ENCODE assay signal across 14 cellular contexts in genomic region chr4:184968784-184969201, GRCh38. TPM values are rescaled to one million over a fixed set of nuclear protein-coding genes. Genes with fewer than 3 reads are reported as not detected.
A peak's percentile ranks its signal among the peaks of the same experiment; 100 is the strongest.
DNase-seq lines count a peak whose midpoint lies in the region; ATAC-seq and TF ChIP-seq lines count a peak whose summit lies in the region.
"Had no signal": no experiment of that assay in that cellular context is flagged by ENCODE, and none has a peak within 500 bp of the region (broad histone marks: within the 10 kb centered on the region; RNA-seq: fewer than 3 reads in every experiment).

No MANE protein-coding gene starts in this region.

- H3K4me1 ChIP-seq in hepatocyte (ENCODE audit: insufficient read depth) = no peaks in the 10 kb centered on the region

- no peak overlapping the region for H3K4me3 Mint-ChIP-seq in activated CD8-positive, alpha-beta memory T cell treated with anti-CD3 and anti-CD28 coated beads, Interleukin-2, amount 10 ng/mL, durations not matched to agents 7 days and 5 days

- no peaks in the 10 kb centered on the region for H3K9me3 ChIP-seq in hepatocyte (ENCODE audit: low read depth)

- peak; percentile 9 for ATAC-seq in activated CD8-positive, alpha-beta memory T cell treated with anti-CD3 and anti-CD28 coated beads, Interleukin-2, amount 10 ng/mL, durations not matched to agents 7 days and 5 days
- no peak for ATAC-seq in HG02678 (IDR thresholded peaks at IDR 0.05; ENCODE audit: unreplicated experiment)
- ATAC-seq in HG03354 (IDR thresholded peaks at IDR 0.05; ENCODE audit: poor library complexity, severe bottlenecking, unreplicated experiment) = no peak

- peaks cover 8% of the 10 kb centered on the region for H3K9me3 Mint-ChIP-seq in activated CD8-positive, alpha-beta memory T cell treated with anti-CD3 and anti-CD28 coated beads, Interleukin-2, amount 10 ng/mL, durations not matched to agents 7 days and 5 days (ENCODE audit: low read depth)

- H3K27me3 ChIP-seq in hepatocyte = no peaks in the 10 kb centered on the region

- DNase-seq in HPDE6-E6E7 (ENCODE audit: extremely low spot score) (peak; percentile 63), hepatocyte (ENCODE audit: low spot score) (peak; percentile 35), renal cortical epithelial cell (ENCODE audit: low read depth) (peak; percentile 45), GM10266 (ENCODE audit: extremely low spot score) (no peak)
- peak; percentile 41 for DNase-seq in activated CD8-positive, alpha-beta memory T cell treated with anti-CD3 and anti-CD28 coated beads, Interleukin-2, amount 10 ng/mL, durations not matched to agents 7 days and 5 days
- DNase-seq in activated T-cell treated with anti-CD3 and anti-CD28 coated beads, Interleukin-2, amount 50 U/mL, for 1 hour = no peak
- DNase-seq: amygdala; NCI-H524; posterior cingulate gyrus; SHP77; stimulated activated CD4-positive, alpha-beta T cell treated with anti-CD3 and anti-CD28 coated beads, Interleukin-4, amount 100 ng/mL, for 24 hours had no signal

- peaks cover 5% of the 10 kb centered on the region for H3K4me1 Mint-ChIP-seq in activated CD8-positive, alpha-beta memory T cell treated with anti-CD3 and anti-CD28 coated beads, Interleukin-2, amount 10 ng/mL, durations not matched to agents 7 days and 5 days

- no peak overlapping the region for H2AFZ ChIP-seq in hepatocyte

- TF ChIP-seq CTCF in hepatocyte (IDR thresholded peaks at IDR 0.05; ENCODE audit: poor library complexity) (no peak), GM10266 (IDR thresholded peaks at IDR 0.05; ENCODE audit: control insufficient read depth, insufficient read depth, low read depth, missing control alignments) (no peak)

- no peaks in the 10 kb centered on the region for H4K20me1 ChIP-seq in hepatocyte (ENCODE audit: insufficient read depth, poor library complexity, severe bottlenecking)

- H3K4me3 ChIP-seq in hepatocyte = no peak overlapping the region

- CTCF ChIA-PET in activated CD8-positive, alpha-beta memory T cell treated with anti-CD3 and anti-CD28 coated beads, Interleukin-2, amount 10 ng/mL, durations not matched to agents 7 days and 5 days (lab: Charles Lee) = no interaction called here

- peaks cover 10% of the 10 kb centered on the region for H3K36me3 Mint-ChIP-seq in activated CD8-positive, alpha-beta memory T cell treated with anti-CD3 and anti-CD28 coated beads, Interleukin-2, amount 10 ng/mL, durations not matched to agents 7 days and 5 days

- H3K36me3 ChIP-seq in hepatocyte (replicated peaks; ENCODE audit: insufficient read depth, low read depth) = no peaks in the 10 kb centered on the region

- H3K79me2 ChIP-seq in hepatocyte = no peaks in the 10 kb centered on the region

- H3K27ac ChIP-seq in hepatocyte = no peak overlapping the region

- no peak overlapping the region for H3K27ac Mint-ChIP-seq in activated CD8-positive, alpha-beta memory T cell treated with anti-CD3 and anti-CD28 coated beads, Interleukin-2, amount 10 ng/mL, durations not matched to agents 7 days and 5 days

- H3K27me3 Mint-ChIP-seq in activated CD8-positive, alpha-beta memory T cell treated with anti-CD3 and anti-CD28 coated beads, Interleukin-2, amount 10 ng/mL, durations not matched to agents 7 days and 5 days = peaks cover 8% of the 10 kb centered on the region

- WGBS in hepatocyte (ENCODE audit: low lambda C conversion rate, missing lambda C conversion rate) = 75% methylated on average over 5 of the region's 5 CpGs

- no peaks in the 10 kb centered on the region for H3K9me2 ChIP-seq in hepatocyte (replicated peaks; ENCODE audit: insufficient read depth)

- H3K4me2 ChIP-seq in hepatocyte = no peak overlapping the region

RNA-seq across cellular contexts. Expression of gene HELT, which starts 49.5 kb away (rescaled TPM):
- not detected for total RNA-seq in activated CD8-positive, alpha-beta memory T cell treated with anti-CD3 and anti-CD28 coated beads, Interleukin-2, amount 10 ng/mL, durations not matched to agents 7 days and 5 days
- not detected in 2 replicates for total RNA-seq in hepatocyte
- polyA plus RNA-seq in hepatocyte = not detected in 2 replicates
- total RNA-seq in renal cortical epithelial cell = not detected in 2 replicates
- total RNA-seq: lung microvascular endothelial cell had no signal

Comparison
In these comparisons a context has a peak if more than half of its experiments do, and no peak if none do; other contexts are left out.
1. DNase-seq: peak in HPDE6-E6E7 (single experiment), activated CD8-positive, alpha-beta memory T cell treated with anti-CD3 and anti-CD28 coated beads, Interleukin-2, amount 10 ng/mL, durations not matched to agents 7 days and 5 days (single experiment), hepatocyte (single experiment) and renal cortical epithelial cell (single experiment); none in GM10266 (single experiment) and activated T-cell treated with anti-CD3 and anti-CD28 coated beads, Interleukin-2, amount 50 U/mL, for 1 hour (single experiment).